15 cellular contexts compared by ENCODE assay signal in the genomic region with DNA sequence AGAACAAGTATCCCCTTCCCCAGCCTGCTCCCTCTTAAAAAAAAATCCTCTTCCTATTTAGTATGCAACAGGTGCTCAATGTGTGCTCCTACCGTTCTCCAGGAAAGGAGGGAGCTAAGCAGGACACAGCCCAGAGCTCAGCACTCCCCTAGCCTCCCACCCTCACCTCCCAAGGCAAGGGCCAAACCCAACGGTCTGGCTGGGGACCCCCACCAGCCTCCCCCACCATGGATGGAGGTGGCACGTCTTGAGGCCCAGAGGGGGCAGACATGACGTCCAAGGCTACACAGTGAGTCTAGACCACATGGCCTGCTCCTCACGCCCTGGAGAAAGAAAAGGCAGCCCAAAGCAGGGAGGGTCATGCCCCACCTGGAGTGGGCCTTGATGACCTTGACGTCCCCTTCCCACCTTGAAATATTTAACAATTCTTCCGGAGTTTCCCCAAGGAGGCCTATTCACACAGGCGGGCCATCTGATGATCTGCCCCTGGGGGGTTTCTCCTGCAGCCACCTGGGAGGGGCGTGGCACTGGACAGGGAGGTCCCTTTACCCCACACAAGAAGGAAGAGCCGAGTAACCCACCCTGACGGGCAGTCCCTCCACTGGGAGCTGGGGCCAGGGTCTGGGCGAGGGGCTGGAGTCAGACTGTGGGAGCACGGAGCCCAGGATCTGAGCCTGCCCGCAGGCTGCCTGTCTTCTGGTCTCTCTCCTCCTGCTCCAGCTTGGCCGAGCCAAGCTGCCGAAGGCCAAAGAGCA.
"Had no signal": no experiment of that assay in that cellular context is flagged by ENCODE, and none has a peak within 500 bp of the region (broad histone marks: within the 10 kb centered on the region; RNA-seq: fewer than 3 reads in every experiment).

No MANE protein-coding gene starts in this region.

- ATAC-seq: gastrocnemius medialis; heart left ventricle; left cardiac atrium; stimulated activated naive B cell treated with anti-CD40 and anti-IgM and Interleukin-4, amounts not matched to agents 10 μg/mL and 1 μg/mL and 100 μg/mL, for 72 hours; WTC11 had no signal

- DNase-seq: activated CD4-positive, alpha-beta T cell treated with anti-CD3 and anti-CD28 coated beads, Interleukin-2, amount 50 U/mL, for 1 hour; activated naive CD4-positive, alpha-beta T cell treated with anti-CD3 and anti-CD28 coated beads, Interleukin-2, amount 10 ng/mL, durations not matched to agents 7 days and 5 days; erythroblast; gastrocnemius medialis; heart left ventricle; left cardiac atrium; naive B cell; posterior cingulate gyrus; stimulated activated CD4-positive, alpha-beta T cell treated with anti-CD3 and anti-CD28 coated beads, Interleukin-2, amount 100 ng/mL, for 48 hours; stimulated activated naive B cell treated with anti-CD40 and anti-IgM and Interleukin-4, amounts not matched to agents 10 μg/mL and 1 μg/mL and 100 μg/mL, for 72 hours; tibial artery; uterus had no signal

- H3K4me3 Mint-ChIP-seq: stimulated activated naive B cell treated with anti-CD40 and anti-IgM and Interleukin-4, amounts not matched to agents 10 μg/mL and 1 μg/mL and 100 μg/mL, for 72 hours; WTC11 had no signal

- H3K27ac ChIP-seq: ascending aorta, gastrocnemius medialis, heart left ventricle, tibial artery, uterus had no signal

- H3K4me3 ChIP-seq: ascending aorta, gastrocnemius medialis, heart left ventricle, lung, tibial artery, uterus had no signal

- H3K27ac Mint-ChIP-seq: stimulated activated naive B cell treated with anti-CD40 and anti-IgM and Interleukin-4, amounts not matched to agents 10 μg/mL and 1 μg/mL and 100 μg/mL, for 72 hours; WTC11 had no signal

- H3K36me3 ChIP-seq: ascending aorta, gastrocnemius medialis, heart left ventricle, tibial artery, uterus had no signal

- H3K36me3 Mint-ChIP-seq: naive B cell; stimulated activated naive B cell treated with anti-CD40 and anti-IgM and Interleukin-4, amounts not matched to agents 10 μg/mL and 1 μg/mL and 100 μg/mL, for 72 hours; WTC11 had no signal

- H3K9me3 Mint-ChIP-seq: activated naive CD4-positive, alpha-beta T cell treated with anti-CD3 and anti-CD28 coated beads, Interleukin-2, amount 10 ng/mL, durations not matched to agents 7 days and 5 days; naive B cell; stimulated activated naive B cell treated with anti-CD40 and anti-IgM and Interleukin-4, amounts not matched to agents 10 μg/mL and 1 μg/mL and 100 μg/mL, for 72 hours; WTC11 had no signal

- H3K9me3 ChIP-seq: ascending aorta, gastrocnemius medialis, heart left ventricle, tibial artery, uterus had no signal
